ENCODE assay signal across 8 cellular contexts in genomic region chr4:169619958-169620845, GRCh38. TPM values are rescaled to one million over a fixed set of nuclear protein-coding genes. Genes with fewer than 3 reads are reported as not detected.
DNase-seq lines count a peak whose midpoint lies in the region; TF ChIP-seq lines count a peak whose summit lies in the region.

Gene CLCN3 (plus strand): TSS chr4:169620578. CDS start chr4:169635929, 15,351 bp downstream.

- peak within 1 kb of the TSS; percentile 95 for H3K27ac ChIP-seq in MM.1S (ENCODE audit: low read length)

- H3K4me3 Mint-ChIP-seq in nephron: peak within 1 kb of the TSS; percentile 91 to 99 (median 98)
- H3K4me3 Mint-ChIP-seq in stimulated activated naive CD8-positive, alpha-beta T cell treated with anti-CD3 and anti-CD28 coated beads, Interleukin-15, Interleukin-2, amounts not matched to agents 100 ng/mL and 50 ng/mL, for 24 hours: peak within 1 kb of the TSS; percentile 95

- H3K9me3 Mint-ChIP-seq in nephron: no peaks in the 10 kb centered on the region
- H3K9me3 Mint-ChIP-seq in stimulated activated naive CD8-positive, alpha-beta T cell treated with anti-CD3 and anti-CD28 coated beads, Interleukin-15, Interleukin-2, amounts not matched to agents 100 ng/mL and 50 ng/mL, for 24 hours: no peaks in the 10 kb centered on the region

- H3K27me3 ChIP-seq in HAP-1 (ENCODE audit: low read depth) (no peaks in the 10 kb centered on the region), MM.1S (replicated peaks; ENCODE audit: insufficient read depth, low read length) (no peaks in the 10 kb centered on the region)

- H3K36me3 Mint-ChIP-seq in nephron (ENCODE audit: low read depth): no peaks in the 10 kb centered on the region
- H3K36me3 Mint-ChIP-seq in stimulated activated naive CD8-positive, alpha-beta T cell treated with anti-CD3 and anti-CD28 coated beads, Interleukin-15, Interleukin-2, amounts not matched to agents 100 ng/mL and 50 ng/mL, for 24 hours (ENCODE audit: low read depth): peaks cover 8% of the 10 kb centered on the region

- H3K4me2 ChIP-seq in MM.1S (ENCODE audit: low read depth, low read length): peak within 1 kb of the TSS; percentile 95

- peaks cover 6% of the 10 kb centered on the region for H3F3A ChIP-seq in MM.1S (ENCODE audit: insufficient read depth, low read length)

- H2AFZ ChIP-seq in MM.1S (ENCODE audit: low read length): peak within 1 kb of the TSS; percentile 76

- no peaks in the 10 kb centered on the region for H3K9me2 ChIP-seq in MM.1S (replicated peaks; ENCODE audit: insufficient read depth, low read length)

- peaks cover 6% of the 10 kb centered on the region; the same call in 1 of the 2 replicates for H3K4me1 ChIP-seq in ES-I3 (ENCODE audit: insufficient read depth, low read length)
- peaks cover 10% of the 10 kb centered on the region; the same call in 1 of the 2 replicates for H3K4me1 ChIP-seq in HAP-1
- peaks cover 15% of the 10 kb centered on the region for H3K4me1 ChIP-seq in MM.1S (ENCODE audit: low read length)

- H3K9ac ChIP-seq in ES-I3 (ENCODE audit: low read depth, low read length) (peak within 1 kb of the TSS; percentile 96), MM.1S (ENCODE audit: low read length) (peak within 1 kb of the TSS; percentile 92)

- H3K27me3 Mint-ChIP-seq in nephron (ENCODE audit: low read depth): no peaks in the 10 kb centered on the region
- no peaks in the 10 kb centered on the region for H3K27me3 Mint-ChIP-seq in stimulated activated naive CD8-positive, alpha-beta T cell treated with anti-CD3 and anti-CD28 coated beads, Interleukin-15, Interleukin-2, amounts not matched to agents 100 ng/mL and 50 ng/mL, for 24 hours

- H3K27ac Mint-ChIP-seq in nephron: peak within 1 kb of the TSS; percentile 97 to 99 (median 98)
- H3K27ac Mint-ChIP-seq in stimulated activated naive CD8-positive, alpha-beta T cell treated with anti-CD3 and anti-CD28 coated beads, Interleukin-15, Interleukin-2, amounts not matched to agents 100 ng/mL and 50 ng/mL, for 24 hours: peak within 1 kb of the TSS; percentile 98

- H3K9me3 ChIP-seq in ES-I3 (ENCODE audit: control insufficient read depth, insufficient read depth, low read length) (no peaks in the 10 kb centered on the region), HAP-1 (no peaks in the 10 kb centered on the region; the same call in 1 of the 2 replicates), MM.1S (replicated peaks; ENCODE audit: insufficient read depth, low read length) (no peaks in the 10 kb centered on the region)

- H4K20me1 ChIP-seq in MM.1S (ENCODE audit: insufficient read depth, low read length): no peaks in the 10 kb centered on the region

- in situ Hi-C loops in HAP-1 (cut with MboI; ENCODE audit: low sequenced_read_pairs): loop anchor here (10.0 to 25.0 kb wide), 2 partner anchors 115 to 417 kb away; partner anchors contain the start of gene MFAP3L

- peaks cover 23% of the 10 kb centered on the region for H3K4me1 Mint-ChIP-seq in nephron
- peaks cover 62% of the 10 kb centered on the region for H3K4me1 Mint-ChIP-seq in stimulated activated naive CD8-positive, alpha-beta T cell treated with anti-CD3 and anti-CD28 coated beads, Interleukin-15, Interleukin-2, amounts not matched to agents 100 ng/mL and 50 ng/mL, for 24 hours (ENCODE audit: low read depth)

- H3K36me3 ChIP-seq in ES-I3 (ENCODE audit: insufficient read depth, low read length): no peaks in the 10 kb centered on the region
- 0 out of 2 replicates have a peak, but pooled peaks cover 2% of the 10 kb centered on the region for H3K36me3 ChIP-seq in HAP-1 (replicated peaks)
- no peaks in the 10 kb centered on the region for H3K36me3 ChIP-seq in MM.1S (replicated peaks; ENCODE audit: insufficient read depth, low read length)

- H3K79me2 ChIP-seq in MM.1S (ENCODE audit: low read length): peaks cover 48% of the 10 kb centered on the region

- TF ChIP-seq CTCF in MM.1S (IDR thresholded peaks at IDR 0.05; ENCODE audit: low read length) (no peak), fibroblast of the aortic adventitia (IDR thresholded peaks at IDR 0.05; ENCODE audit: insufficient read depth, low read length) (peak; percentile 27), nephron (IDR thresholded peaks at IDR 0.05; ENCODE audit: unreplicated experiment in 3 of 3) (no peak)

- peak; percentile 97 to 99 for DNase-seq in HAP-1 (ENCODE audit: low spot score in 2 of 2)
- DNase-seq in MM.1S: peak; percentile 99
- DNase-seq in SIG-M5 (lab: John Stamatoyannopoulos, UW): peak; percentile 65
- DNase-seq in activated gamma-delta T cell (lab: John Stamatoyannopoulos, UW): peak; percentile 87
- peak; percentile 95 for DNase-seq in fibroblast of the aortic adventitia (ENCODE audit: low read depth)

- peak within 1 kb of the TSS; percentile 83 for H3K4me3 ChIP-seq in HAP-1
- H3K4me3 ChIP-seq in MM.1S (ENCODE audit: low read length): peak within 1 kb of the TSS; percentile 98
- peak within 1 kb of the TSS; percentile 90 for H3K4me3 ChIP-seq in fibroblast of the aortic adventitia (ENCODE audit: low read depth, low read length)

RNA-seq across cellular contexts. Expression of gene CLCN3, which starts in this region (rescaled TPM):
- 38.3 and 50.6 TPM in 2 replicates for total RNA-seq in fibroblast of the aortic adventitia (ENCODE audit: low replicate concordance)

Comparison
In these comparisons a context has a peak if more than half of its experiments do, and no peak if none do; other contexts are left out.
1. Peak in every context shown above with its lines: DNase-seq, H3K4me3 ChIP-seq and H3K27ac ChIP-seq.